ENCODE assay signal across 8 cellular contexts in genomic region chr2:164840930-164841718, GRCh38. TPM values are rescaled to one million over a fixed set of nuclear protein-coding genes. Genes with fewer than 3 reads are reported as not detected.
DNase-seq lines count a peak whose midpoint lies in the region; ATAC-seq and TF ChIP-seq lines count a peak whose summit lies in the region.

No MANE protein-coding gene starts in this region.

- POLR2A ChIA-PET in BJ (lab: Charles Lee) = interaction anchor here (0.8 kb wide), 2 partner anchors 10 to 39 kb away, joined by 3 to 4 read pairs; no protein-coding TSS in a partner anchor

- H3K4me3 ChIP-seq in BJ (ENCODE audit: low read depth, low read length) = peak overlapping the region; percentile 92

- DNase-seq in BJ (ENCODE audit: low read depth) (no peak), NCI-H2171 (lab: John Stamatoyannopoulos, UW) (peak; percentile 82), foreskin keratinocyte (peak; percentile 37 to 67), cerebellar nuclear complex (lab: John Stamatoyannopoulos, UW) (no peak)
- peak; percentile 43 to 56 for DNase-seq in activated T-cell treated with anti-CD3 and anti-CD28 coated beads, Interleukin-2, amount 50 U/mL, for 72 hours

- peak overlapping the region; percentile 75 to 84 for H3K4me3 Mint-ChIP-seq in activated T-cell treated with anti-CD3 and anti-CD28 coated beads, Interleukin-2, amount 50 U/mL, for 72 hours
- peak overlapping the region; percentile 91 to 93 (median 91) for H3K4me3 Mint-ChIP-seq in nephron

- H3K4me1 ChIP-seq in foreskin keratinocyte = peaks cover 25% of the 10 kb centered on the region

- CTCF ChIA-PET in BJ (lab: Yijun Ruan, JAX) = interaction anchor here (0.6 to 3.6 kb wide), 44 partner anchors 9 to 312 kb away, joined by 3 to 20 read pairs (median 5); no protein-coding TSS in a partner anchor

- H3K36me3 ChIP-seq in BJ (ENCODE audit: control insufficient read depth, insufficient read depth, low read length) = no peaks in the 10 kb centered on the region

- peak; percentile 46 for ATAC-seq in GM18858 (IDR thresholded peaks at IDR 0.05; ENCODE audit: unreplicated experiment)
- ATAC-seq in HG03039 (IDR thresholded peaks at IDR 0.05; ENCODE audit: unreplicated experiment) = peak; percentile 51
- peak; percentile 86 to 89 for ATAC-seq in activated T-cell treated with anti-CD3 and anti-CD28 coated beads, Interleukin-2, amount 50 U/mL, for 72 hours (replicated peaks in 1 of 2)
- peak; percentile 52 for ATAC-seq in foreskin keratinocyte

- H3K27ac ChIP-seq in foreskin keratinocyte = peak overlapping the region; percentile 76

- no peak overlapping the region for H3K27ac Mint-ChIP-seq in activated T-cell treated with anti-CD3 and anti-CD28 coated beads, Interleukin-2, amount 50 U/mL, for 72 hours
- H3K27ac Mint-ChIP-seq in nephron = peak overlapping the region; percentile 65 to 97 (median 81)

- no peaks in the 10 kb centered on the region for H3K27me3 ChIP-seq in BJ (ENCODE audit: control insufficient read depth, insufficient read depth, low read length)
- H3K27me3 ChIP-seq in foreskin keratinocyte = no peaks in the 10 kb centered on the region

- TF ChIP-seq CTCF in BJ (IDR thresholded peaks at IDR 0.05; ENCODE audit: insufficient read depth, low read depth, low read length) = no peak; the same call in 1 of the 2 replicates
- TF ChIP-seq CTCF in foreskin keratinocyte (conservative IDR thresholded peaks at IDR 0.05) = peak; percentile 42
- no peak for TF ChIP-seq CTCF in nephron (IDR thresholded peaks at IDR 0.05; ENCODE audit: unreplicated experiment in 3 of 3)

- no peaks in the 10 kb centered on the region for H3K9me3 Mint-ChIP-seq in activated T-cell treated with anti-CD3 and anti-CD28 coated beads, Interleukin-2, amount 50 U/mL, for 72 hours
- H3K9me3 Mint-ChIP-seq in nephron = no peaks in the 10 kb centered on the region

- no peaks in the 10 kb centered on the region for H3K36me3 Mint-ChIP-seq in activated T-cell treated with anti-CD3 and anti-CD28 coated beads, Interleukin-2, amount 50 U/mL, for 72 hours (ENCODE audit: insufficient read depth in 2 of 2)
- no peaks in the 10 kb centered on the region for H3K36me3 Mint-ChIP-seq in nephron (ENCODE audit: low read depth)

- H3K4me1 Mint-ChIP-seq in activated T-cell treated with anti-CD3 and anti-CD28 coated beads, Interleukin-2, amount 50 U/mL, for 72 hours (ENCODE audit: low read depth) = peaks cover 7% of the 10 kb centered on the region
- H3K4me1 Mint-ChIP-seq in nephron = peaks cover 12% of the 10 kb centered on the region

- H3K27me3 Mint-ChIP-seq in activated T-cell treated with anti-CD3 and anti-CD28 coated beads, Interleukin-2, amount 50 U/mL, for 72 hours (ENCODE audit: low read depth) = peaks cover 44% of the 10 kb centered on the region
- peaks cover 49% of the 10 kb centered on the region for H3K27me3 Mint-ChIP-seq in nephron (ENCODE audit: low read depth)

RNA-seq across cellular contexts. Expression of gene COBLL1, which starts 0.5 kb away (rescaled TPM):
- polyA plus RNA-seq in BJ (2011; rRNA removed) (34.2 and 56.2 TPM in 2 replicates), foreskin keratinocyte (2.8 and 4.3 TPM in 2 replicates)
- polyA minus RNA-seq in BJ (2011; rRNA and poly(A)+ RNA removed) = 71.2 and 89.7 TPM in 2 replicates
- under 1 TPM; 0.23 to 0.58 TPM for total RNA-seq in activated T-cell treated with anti-CD3 and anti-CD28 coated beads, Interleukin-2, amount 50 U/mL, for 72 hours
- total RNA-seq in foreskin keratinocyte = 14.5 and 20.0 TPM in 2 replicates

Comparison
In these comparisons a context has a peak if more than half of its experiments do, and no peak if none do; other contexts are left out.
1. DNase-seq: peak in NCI-H2171 (single experiment), activated T-cell treated with anti-CD3 and anti-CD28 coated beads, Interleukin-2, amount 50 U/mL, for 72 hours (2 of 2) and foreskin keratinocyte (2 of 2); none in BJ (single experiment) and cerebellar nuclear complex (0 of 2).
2. Peak in every context shown above with its lines, with median percentiles within 50 percentile points of each other: ATAC-seq.